In genomic region chr12:116959845-116960514, GRCh38 we compare ENCODE assay signal across 10 cellular contexts. TPM values are rescaled to one million over a fixed set of nuclear protein-coding genes. Genes with fewer than 3 reads are reported as not detected.
A peak's percentile ranks its signal among the peaks of the same experiment; 100 is the strongest.
DNase-seq lines count a peak whose midpoint lies in the region; ATAC-seq and TF ChIP-seq lines count a peak whose summit lies in the region.
"Had no signal": no experiment of that assay in that cellular context is flagged by ENCODE, and none has a peak within 500 bp of the region (broad histone marks: within the 10 kb centered on the region; RNA-seq: fewer than 3 reads in every experiment).

No MANE protein-coding gene starts in this region.

- H3K27ac Mint-ChIP-seq in activated T-helper 17 cell treated with anti-CD3 and anti-CD28 coated beads, Interleukin-2, amount 50 U/mL, for 72 hours, result peak overlapping the region; percentile 84
- no peak overlapping the region for H3K27ac Mint-ChIP-seq in stimulated activated naive CD8-positive, alpha-beta T cell treated with anti-CD3 and anti-CD28 coated beads, Interleukin-15, amount 100 ng/mL, for 72 hours
- no peak overlapping the region for H3K27ac Mint-ChIP-seq in neural progenitor cell

- H3K4me1 ChIP-seq in neural progenitor cell, result peaks cover 14% of the 10 kb centered on the region
- H3K4me1 ChIP-seq: Caco-2 had no signal

- H3K27me3 ChIP-seq in neural progenitor cell, result no peaks in the 10 kb centered on the region

- H2AFZ ChIP-seq in neural progenitor cell (replicated peaks), result no peak overlapping the region

- no peaks in the 10 kb centered on the region for H3K9me3 Mint-ChIP-seq in activated T-helper 17 cell treated with anti-CD3 and anti-CD28 coated beads, Interleukin-2, amount 50 U/mL, for 72 hours
- no peaks in the 10 kb centered on the region for H3K9me3 Mint-ChIP-seq in stimulated activated naive CD8-positive, alpha-beta T cell treated with anti-CD3 and anti-CD28 coated beads, Interleukin-15, amount 100 ng/mL, for 72 hours
- no peaks in the 10 kb centered on the region for H3K9me3 Mint-ChIP-seq in neural progenitor cell

- H3K9me3 ChIP-seq in neural progenitor cell (ENCODE audit: low read depth), result no peaks in the 10 kb centered on the region
- H3K9me3 ChIP-seq: Caco-2 had no signal

- DNase-seq in stimulated activated naive CD4-positive, alpha-beta T cell treated with Interleukin-2 at 50 U/mL for 16 hours (lab: John Stamatoyannopoulos, UW), result peak; percentile 40
- DNase-seq in stimulated activated naive CD4-positive, alpha-beta T cell (lab: John Stamatoyannopoulos, UW), result no peak
- peak; percentile 28 to 66 for DNase-seq in stimulated activated naive CD8-positive, alpha-beta T cell treated with anti-CD3 and anti-CD28 coated beads, Interleukin-15, amount 100 ng/mL, for 72 hours
- DNase-seq in medulla oblongata (ENCODE audit: extremely low spot score), result no peak
- no peak for DNase-seq in neural progenitor cell (ENCODE audit: low spot score)
- DNase-seq in KBM-7, result no peak
- DNase-seq: Caco-2, MV-4-11 had no signal

- H4K20me1 ChIP-seq in neural progenitor cell (ENCODE audit: low read depth), result peaks cover 22% of the 10 kb centered on the region

- H3K36me3 ChIP-seq in neural progenitor cell, result peaks cover 6% of the 10 kb centered on the region

- no peak for TF ChIP-seq CTCF in neural progenitor cell (IDR thresholded peaks at IDR 0.05)

- H3K9ac ChIP-seq in neural progenitor cell, result no peak overlapping the region

- no peak overlapping the region for H3K4me3 ChIP-seq in neural progenitor cell

- H3K27me3 Mint-ChIP-seq in activated T-helper 17 cell treated with anti-CD3 and anti-CD28 coated beads, Interleukin-2, amount 50 U/mL, for 72 hours, result no peaks in the 10 kb centered on the region
- no peaks in the 10 kb centered on the region for H3K27me3 Mint-ChIP-seq in stimulated activated naive CD8-positive, alpha-beta T cell treated with anti-CD3 and anti-CD28 coated beads, Interleukin-15, amount 100 ng/mL, for 72 hours
- no peaks in the 10 kb centered on the region for H3K27me3 Mint-ChIP-seq in neural progenitor cell (ENCODE audit: insufficient read depth, low read depth)

- H3K27ac ChIP-seq in neural progenitor cell, result no peak overlapping the region

- H3F3A ChIP-seq in neural progenitor cell (ENCODE audit: low read depth), result peaks cover 13% of the 10 kb centered on the region

- peaks cover 19% of the 10 kb centered on the region for H3K4me1 Mint-ChIP-seq in activated T-helper 17 cell treated with anti-CD3 and anti-CD28 coated beads, Interleukin-2, amount 50 U/mL, for 72 hours
- H3K4me1 Mint-ChIP-seq in stimulated activated naive CD8-positive, alpha-beta T cell treated with anti-CD3 and anti-CD28 coated beads, Interleukin-15, amount 100 ng/mL, for 72 hours, result peaks cover 51% of the 10 kb centered on the region
- H3K4me1 Mint-ChIP-seq in neural progenitor cell, result peaks cover 3% of the 10 kb centered on the region

- ATAC-seq in HG03095 (IDR thresholded peaks at IDR 0.05; ENCODE audit: unreplicated experiment), result peak; percentile 98
- ATAC-seq in activated T-helper 17 cell treated with anti-CD3 and anti-CD28 coated beads, Interleukin-2, amount 50 U/mL, for 72 hours (replicated peaks), result peak; percentile 96
- ATAC-seq in stimulated activated naive CD8-positive, alpha-beta T cell treated with anti-CD3 and anti-CD28 coated beads, Interleukin-15, amount 100 ng/mL, for 72 hours, result peak; percentile 97

- in situ Hi-C loops in KBM-7 (cut with MboI; ENCODE audit: low pct_unique_long_range_greater_than_20kb, low sequenced_read_pairs), result no loop called here

- peaks cover 6% of the 10 kb centered on the region for H3K36me3 Mint-ChIP-seq in activated T-helper 17 cell treated with anti-CD3 and anti-CD28 coated beads, Interleukin-2, amount 50 U/mL, for 72 hours (ENCODE audit: low read depth)
- H3K36me3 Mint-ChIP-seq in neural progenitor cell, result peaks cover 13% of the 10 kb centered on the region

- H3K4me2 ChIP-seq in neural progenitor cell, result no peak overlapping the region

- H3K4me3 Mint-ChIP-seq in activated T-helper 17 cell treated with anti-CD3 and anti-CD28 coated beads, Interleukin-2, amount 50 U/mL, for 72 hours, result peak overlapping the region; percentile 26
- H3K4me3 Mint-ChIP-seq in stimulated activated naive CD8-positive, alpha-beta T cell treated with anti-CD3 and anti-CD28 coated beads, Interleukin-15, amount 100 ng/mL, for 72 hours, result no peak overlapping the region
- H3K4me3 Mint-ChIP-seq in neural progenitor cell, result no peak overlapping the region

- H3K79me2 ChIP-seq in neural progenitor cell (ENCODE audit: low read depth), result peaks cover 5% of the 10 kb centered on the region

RNA-seq across cellular contexts. Expression of gene FBXW8, which starts 49.2 kb away (rescaled TPM):
- 1 to 10 TPM; 2.4 to 8.8 TPM for total RNA-seq in activated T-helper 17 cell treated with anti-CD3 and anti-CD28 coated beads, Interleukin-2, amount 50 U/mL, for 72 hours
- total RNA-seq in neural progenitor cell (ENCODE audit: low replicate concordance), result 20.7 and 27.2 TPM in 2 replicates

Comparison
In these comparisons a context has a peak if more than half of its experiments do, and no peak if none do; other contexts are left out.
1. DNase-seq: peak in stimulated activated naive CD4-positive, alpha-beta T cell treated with Interleukin-2 at 50 U/mL for 16 hours (single experiment) and stimulated activated naive CD8-positive, alpha-beta T cell treated with anti-CD3 and anti-CD28 coated beads, Interleukin-15, amount 100 ng/mL, for 72 hours (2 of 2); none in stimulated activated naive CD4-positive, alpha-beta T cell (0 of 6), medulla oblongata (single experiment), neural progenitor cell (single experiment) and KBM-7 (single experiment).
2. Peak in every context shown above with its lines, with median percentiles within 50 percentile points of each other: ATAC-seq.